12 cellular contexts compared by ENCODE assay signal in the genomic region with DNA sequence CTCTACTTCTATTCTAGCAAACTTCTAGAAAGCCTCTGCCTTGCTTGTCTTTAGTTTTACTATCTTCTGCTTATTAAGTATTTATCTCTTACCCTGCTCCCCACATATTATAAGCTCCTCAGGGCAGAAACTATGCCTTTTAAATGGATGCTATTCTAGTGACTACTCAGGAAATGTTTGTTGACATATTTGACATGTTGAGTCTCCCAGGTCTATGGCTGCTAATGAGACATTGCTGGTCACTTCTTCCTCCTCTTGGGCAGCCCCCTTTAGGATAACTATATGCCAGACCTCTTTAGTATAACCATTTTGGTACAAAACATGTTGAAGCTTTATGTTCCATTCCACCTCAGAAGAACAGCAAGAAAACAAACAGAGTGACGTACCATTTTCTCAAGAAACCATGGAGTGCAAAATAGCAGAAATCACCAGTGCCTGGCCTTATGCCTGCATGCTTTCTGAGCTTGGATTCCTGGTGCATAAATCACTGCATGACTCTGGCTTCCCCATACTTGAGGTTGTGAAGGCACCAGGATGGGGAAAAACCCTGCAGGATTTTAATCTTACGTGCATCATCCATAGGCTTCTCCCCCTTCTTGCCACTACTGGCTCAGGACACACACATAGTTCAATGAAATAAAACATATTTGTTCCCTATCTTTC.
DNase-seq lines count a peak whose midpoint lies in the region; ATAC-seq and TF ChIP-seq lines count a peak whose summit lies in the region.
"Had no signal": no experiment of that assay in that cellular context is flagged by ENCODE, and none has a peak within 500 bp of the region (broad histone marks: within the 10 kb centered on the region; RNA-seq: fewer than 3 reads in every experiment).

No MANE protein-coding gene starts in this region.

- H3K27ac ChIP-seq in SK-N-SH (ENCODE audit: low read depth in 2 of 2, low read length in 1 of 2): peak overlapping the region; percentile 86 to 99
- peak overlapping the region; percentile 65 for H3K27ac ChIP-seq in fibroblast of lung (ENCODE audit: insufficient read depth, low read length)
- H3K27ac ChIP-seq in ovary: peak overlapping the region in 1 of 2 donors; percentile 16
- H3K27ac ChIP-seq in stomach: peak overlapping the region in 1 of 5 donors; percentile 23
- H3K27ac ChIP-seq: gastrocnemius medialis had no signal

- CTCF ChIA-PET in SK-N-SH (lab: Yijun Ruan, JAX): interaction anchor here (1.0 to 1.6 kb wide), 2 partner anchors 160 to 338 kb away, joined by 3 to 7 read pairs; no protein-coding TSS in a partner anchor

- peak overlapping the region; percentile 75 for H3K9ac ChIP-seq in SK-N-SH
- no peak overlapping the region for H3K9ac ChIP-seq in fibroblast of lung (ENCODE audit: insufficient read depth, low read length)

- in situ Hi-C loops in G401 (cut with HindIII; ENCODE audit: low sequenced_read_pairs): no loop called here

- H3K27me3 ChIP-seq in SK-N-SH (ENCODE audit: insufficient read depth) (no peaks in the 10 kb centered on the region), fibroblast of lung (ENCODE audit: control insufficient read depth, insufficient read depth, low read length) (no peaks in the 10 kb centered on the region), ovary (no peaks in the 10 kb centered on the region), stomach (peaks cover 0 to 4% (median 0%) of the 10 kb centered on the region in 3 donors)
- H3K27me3 ChIP-seq: gastrocnemius medialis had no signal

- no peak for TF ChIP-seq RAD21 in SK-N-SH (IDR thresholded peaks at IDR 0.05; ENCODE audit: low read length)

- H3F3A ChIP-seq in SK-N-SH (replicated peaks; ENCODE audit: insufficient read depth): peaks cover 42% of the 10 kb centered on the region

- H3K4me2 ChIP-seq in SK-N-SH (peak overlapping the region; percentile 46), fibroblast of lung (ENCODE audit: extremely low read depth, insufficient read depth, low read length) (peak overlapping the region; percentile 65)

- no peak overlapping the region for H2AFZ ChIP-seq in SK-N-SH (ENCODE audit: low read depth)
- H2AFZ ChIP-seq in fibroblast of lung (ENCODE audit: low read length): no peak overlapping the region

- H3K4me3 ChIP-seq in SK-N-SH (ENCODE audit: low read depth in 2 of 2, low read length in 1 of 2) (no peak overlapping the region), fibroblast of lung (replicated peaks in 1 of 4; ENCODE audit: control extremely low read depth in 1 of 4, insufficient read depth in 1 of 4, low read depth in 3 of 4, low read length in 4 of 4) (no peak overlapping the region), ovary (no peak overlapping the region), stomach (no peak overlapping the region)
- H3K4me3 ChIP-seq: gastrocnemius medialis had no signal

- H3K79me2 ChIP-seq in SK-N-SH (ENCODE audit: insufficient read depth) (no peaks in the 10 kb centered on the region), fibroblast of lung (ENCODE audit: control insufficient read depth, insufficient read depth, low read length) (no peaks in the 10 kb centered on the region)

- H3K9me3 ChIP-seq in SK-N-SH (no peaks in the 10 kb centered on the region), fibroblast of lung (ENCODE audit: control insufficient read depth, insufficient read depth, low read depth, low read length) (no peaks in the 10 kb centered on the region), ovary (no peaks in the 10 kb centered on the region), stomach (no peaks in the 10 kb centered on the region)
- H3K9me3 ChIP-seq: gastrocnemius medialis had no signal

- H3K9me2 ChIP-seq in SK-N-SH: no peaks in the 10 kb centered on the region

- TF ChIP-seq POLR2A in ovary (IDR thresholded peaks at IDR 0.05): no peak
- no peak for TF ChIP-seq POLR2A in stomach (IDR thresholded peaks at IDR 0.05)

- DNase-seq in G401 (ENCODE audit: low spot score) (peak; percentile 24), SK-N-SH (no peak), fibroblast of lung (ENCODE audit: low read depth in 2 of 2) (peak; percentile 93 to 99), ovary (peak in 3 of 5 donors; percentile 27 to 50 (median 34)), stomach (no peak)
- DNase-seq in stimulated activated naive CD4-positive, alpha-beta T cell treated with Interleukin-2 at 50 U/mL for 16 hours (lab: John Stamatoyannopoulos, UW): no peak
- DNase-seq: activated CD4-positive, alpha-beta T cell treated with anti-CD3 and anti-CD28 coated beads, Interleukin-2, amount 10 ng/mL, durations not matched to agents 7 days and 5 days; gastrocnemius medialis; natural killer cell had no signal

- WGBS in SK-N-SH (ENCODE audit: low lambda C conversion rate): 8% methylated on average over 2 of the region's 2 CpGs
- 26 to 33% (median 32%) methylated on average over 2 of the region's 2 CpGs for WGBS in ovary, 3 donors
- 43 to 70% (median 57%) methylated on average over 2 of the region's 2 CpGs for WGBS in stomach, 5 donors

- H3K4me1 ChIP-seq in SK-N-SH (ENCODE audit: control insufficient read depth in 1 of 2, insufficient read depth in 2 of 2, low read depth in 1 of 2, low read length in 1 of 2) (peaks cover 10 to 24% of the 10 kb centered on the region in 2 experiments), fibroblast of lung (ENCODE audit: control insufficient read depth, extremely low read depth, insufficient read depth, low read length) (peaks cover 22% of the 10 kb centered on the region), ovary (ENCODE audit: insufficient read depth) (peaks cover 20% of the 10 kb centered on the region), stomach (peaks cover 0 to 16% (median 0%) of the 10 kb centered on the region in 4 donors)
- H3K4me1 ChIP-seq: gastrocnemius medialis had no signal

- POLR2A ChIA-PET in SK-N-SH (lab: Yijun Ruan, JAX): no interaction called here

- TF ChIP-seq CTCF in SK-N-SH (IDR thresholded peaks at IDR 0.05): no peak
- TF ChIP-seq CTCF in fibroblast of lung (conservative IDR thresholded peaks at IDR 0.05 in 1 of 2, IDR thresholded peaks at IDR 0.05 in 1 of 2; ENCODE audit: low read depth in 1 of 2, low read length in 2 of 2): no peak
- no peak for TF ChIP-seq CTCF in ovary (IDR thresholded peaks at IDR 0.05)
- TF ChIP-seq CTCF in stomach (IDR thresholded peaks at IDR 0.05): no peak

- TF ChIP-seq EP300 in SK-N-SH (IDR thresholded peaks at IDR 0.05; ENCODE audit: borderline replicate concordance in 1 of 2, low read depth in 1 of 2, low read length in 1 of 2) (peak in 1 of 2 experiments; percentile 82; a peak in 2 of 4 replicates), ovary (IDR thresholded peaks at IDR 0.05) (no peak), stomach (IDR thresholded peaks at IDR 0.05) (no peak)

- H4K20me1 ChIP-seq in SK-N-SH (ENCODE audit: insufficient read depth): no peaks in the 10 kb centered on the region
- H4K20me1 ChIP-seq in fibroblast of lung (ENCODE audit: control insufficient read depth, extremely low read depth, insufficient read depth, low read length): no peaks in the 10 kb centered on the region

- intact Hi-C loops in ovary (cut with DNase I): no loop called here
- intact Hi-C loops in stomach (cut with DNase I; ENCODE audit: low total_unique reads): no loop called here

- no peak for ATAC-seq in HG03039 (IDR thresholded peaks at IDR 0.05; ENCODE audit: unreplicated experiment)
- no peak for ATAC-seq in HG02852 (IDR thresholded peaks at IDR 0.05; ENCODE audit: unreplicated experiment)
- ATAC-seq: gastrocnemius medialis, HCT116, natural killer cell had no signal

- H3K36me3 ChIP-seq in SK-N-SH (replicated peaks in 1 of 2; ENCODE audit: control insufficient read depth in 1 of 2, insufficient read depth in 2 of 2, low read length in 1 of 2) (no peaks in the 10 kb centered on the region), fibroblast of lung (ENCODE audit: control insufficient read depth, insufficient read depth, low read length) (no peaks in the 10 kb centered on the region), ovary (no peaks in the 10 kb centered on the region), stomach (no peaks in the 10 kb centered on the region)
- H3K36me3 ChIP-seq: gastrocnemius medialis had no signal

TF ChIP-seq in SK-N-SH, 30 proteins besides CTCF, POLR2A, EP300 and RAD21 (continues in another document):
- TF ChIP-seq EZH2phosphoT487 (IDR thresholded peaks at IDR 0.05; ENCODE audit: borderline replicate concordance, low read depth) (no peak), FOSL2 (IDR thresholded peaks at IDR 0.05; ENCODE audit: borderline replicate concordance, low read depth) (peak; percentile 87), RCOR1 (IDR thresholded peaks at IDR 0.05; ENCODE audit: low read length) (no peak), SMC3 (IDR thresholded peaks at IDR 0.05; ENCODE audit: low read depth, low read length) (no peak), SIN3A (IDR thresholded peaks at IDR 0.05; ENCODE audit: borderline replicate concordance, low read depth, low read length) (peak; percentile 24; the same call in 1 of the 2 replicates)
- TF ChIP-seq, protein P1, sequence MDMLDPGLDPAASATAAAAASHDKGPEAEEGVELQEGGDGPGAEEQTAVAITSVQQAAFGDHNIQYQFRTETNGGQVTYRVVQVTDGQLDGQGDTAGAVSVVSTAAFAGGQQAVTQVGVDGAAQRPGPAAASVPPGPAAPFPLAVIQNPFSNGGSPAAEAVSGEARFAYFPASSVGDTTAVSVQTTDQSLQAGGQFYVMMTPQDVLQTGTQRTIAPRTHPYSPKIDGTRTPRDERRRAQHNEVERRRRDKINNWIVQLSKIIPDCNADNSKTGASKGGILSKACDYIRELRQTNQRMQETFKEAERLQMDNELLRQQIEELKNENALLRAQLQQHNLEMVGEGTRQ (IDR thresholded peaks at IDR 0.05; ENCODE audit: borderline replicate concordance, low read depth, low read length): no peak

Comparison
In these comparisons a context has a peak if more than half of its experiments do, and no peak if none do; other contexts are left out.
1. DNase-seq: peak in G401 (single experiment), fibroblast of lung (2 of 2) and ovary (3 of 5); none in SK-N-SH (single experiment), stimulated activated naive CD4-positive, alpha-beta T cell treated with Interleukin-2 at 50 U/mL for 16 hours (single experiment) and stomach (single experiment).